Comparison of ENCODE assay signal across 12 cellular contexts in the genomic region with DNA sequence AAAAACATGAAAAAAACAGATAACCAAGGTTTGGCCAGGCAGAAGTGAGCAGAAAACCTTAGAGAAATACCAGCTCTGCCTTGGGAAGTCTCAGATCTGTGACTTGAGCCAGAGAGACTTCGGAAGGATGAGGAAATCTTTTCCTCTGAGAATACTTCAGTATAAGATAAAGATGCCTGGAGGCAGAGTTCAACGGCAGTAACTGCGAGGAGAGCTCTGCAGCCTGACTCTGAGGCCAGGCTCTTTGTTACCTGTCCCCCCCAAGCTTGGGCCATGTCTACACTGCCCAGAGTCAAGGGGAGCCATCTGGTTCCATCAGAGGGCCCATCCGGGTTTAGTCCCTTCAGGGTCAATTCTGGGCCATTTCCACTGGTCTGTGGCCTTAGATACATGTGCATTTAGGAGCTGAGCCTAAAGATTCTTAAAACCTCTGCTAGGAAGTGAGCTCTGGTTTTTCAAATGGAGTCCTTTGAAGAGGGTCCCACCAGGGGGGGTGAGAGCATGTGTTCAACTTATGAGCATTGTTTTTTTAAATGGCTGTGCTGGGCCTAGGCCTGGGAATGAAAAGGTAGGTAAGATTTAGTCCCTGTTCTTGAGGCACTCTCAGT. TPM values are rescaled to one million over a fixed set of nuclear protein-coding genes. Genes with fewer than 3 reads are reported as not detected.
A peak's percentile ranks its signal among the peaks of the same experiment; 100 is the strongest.
DNase-seq lines count a peak whose midpoint lies in the region; ATAC-seq and TF ChIP-seq lines count a peak whose summit lies in the region.
"Had no signal": no experiment of that assay in that cellular context is flagged by ENCODE, and none has a peak within 500 bp of the region (broad histone marks: within the 10 kb centered on the region; RNA-seq: fewer than 3 reads in every experiment).

No MANE protein-coding gene starts in this region.

- H4K20me1 ChIP-seq in smooth muscle cell (ENCODE audit: low read depth), result peaks cover 76% of the 10 kb centered on the region

- TF ChIP-seq POLR2A in breast epithelium (IDR thresholded peaks at IDR 0.05), result no peak
- TF ChIP-seq POLR2A in spleen (IDR thresholded peaks at IDR 0.05), result no peak

- no peak overlapping the region for H3K27ac Mint-ChIP-seq in activated T-helper 1 cell treated with anti-CD3 and anti-CD28 coated beads, Interleukin-12 subunit alpha, Interleukin-12 subunit beta, Interleukin-2, Interleukin-4 antibody, amounts not matched to agents 30 ng/mL and 10 ng/mL and 1 ng/mL, durations not matched to agents 14 hours and 24 hours and 36 hours
- H3K27ac Mint-ChIP-seq: T-cell had no signal

- no peaks in the 10 kb centered on the region for H3K4me1 Mint-ChIP-seq in activated T-helper 1 cell treated with anti-CD3 and anti-CD28 coated beads, Interleukin-12 subunit alpha, Interleukin-12 subunit beta, Interleukin-2, Interleukin-4 antibody, amounts not matched to agents 30 ng/mL and 10 ng/mL and 1 ng/mL, durations not matched to agents 14 hours and 24 hours and 36 hours (ENCODE audit: low read depth)
- H3K4me1 Mint-ChIP-seq: T-cell had no signal

- DNase-seq in HFF-Myc (ENCODE audit: extremely low read depth, low read depth), result no peak
- DNase-seq in breast epithelium (ENCODE audit: low spot score in 2 of 2), result no peak
- no peak for DNase-seq in smooth muscle cell (lab: John Stamatoyannopoulos, UW; ENCODE audit: unreplicated experiment)
- DNase-seq in activated T-helper 1 cell treated with anti-CD3 and anti-CD28 coated beads, Interleukin-12 subunit alpha, Interleukin-12 subunit beta, Interleukin-2, Interleukin-4 antibody, amounts not matched to agents 30 ng/mL and 10 ng/mL and 1 ng/mL, durations not matched to agents 14 hours and 24 hours and 36 hours (ENCODE audit: low spot score), result no peak
- DNase-seq in spleen, result no peak
- no peak for DNase-seq in GDM1 (lab: John Stamatoyannopoulos, UW)
- DNase-seq: GOT3, NCI-H2081 treated with DMSO at 0.1 percent for 48 hours, T-cell had no signal

- H3K27me3 Mint-ChIP-seq in activated T-helper 1 cell treated with anti-CD3 and anti-CD28 coated beads, Interleukin-12 subunit alpha, Interleukin-12 subunit beta, Interleukin-2, Interleukin-4 antibody, amounts not matched to agents 30 ng/mL and 10 ng/mL and 1 ng/mL, durations not matched to agents 14 hours and 24 hours and 36 hours (ENCODE audit: insufficient read depth), result peaks cover 6% of the 10 kb centered on the region

- H3K36me3 ChIP-seq in breast epithelium, result no peaks in the 10 kb centered on the region
- H3K36me3 ChIP-seq in iPS-18a (ENCODE audit: control insufficient read depth, low read depth, low read length), result no peaks in the 10 kb centered on the region
- H3K36me3 ChIP-seq in smooth muscle cell (ENCODE audit: low read depth), result no peaks in the 10 kb centered on the region
- H3K36me3 ChIP-seq in spleen, result no peaks in the 10 kb centered on the region

- peaks cover 0 to 8% of the 10 kb centered on the region in 2 donors for H3K4me1 ChIP-seq in breast epithelium
- peaks cover 22% of the 10 kb centered on the region for H3K4me1 ChIP-seq in iPS-18a (ENCODE audit: control insufficient read depth, low read depth, low read length)
- peaks cover 73% of the 10 kb centered on the region for H3K4me1 ChIP-seq in smooth muscle cell (ENCODE audit: low read depth)
- peaks cover 0 to 56% (median 12%) of the 10 kb centered on the region in 6 donors for H3K4me1 ChIP-seq in spleen

- 8% methylated on average over 4 of the region's 4 CpGs for WGBS in smooth muscle cell (ENCODE audit: low lambda C conversion rate)
- WGBS in spleen, 5 donors, result 80 to 92% (median 81%) methylated on average over 4 of the region's 4 CpGs

- TF ChIP-seq CTCF in HFF-Myc (IDR thresholded peaks at IDR 0.05; ENCODE audit: low read depth, low read length, missing control alignments) (peak; percentile 20), breast epithelium (IDR thresholded peaks at IDR 0.05) (no peak), smooth muscle cell (IDR thresholded peaks at IDR 0.05; ENCODE audit: borderline replicate concordance, insufficient read depth, poor library complexity, severe bottlenecking) (no peak), spleen (IDR thresholded peaks at IDR 0.05 in 8 of 11, conservative IDR thresholded peaks at IDR 0.05 in 3 of 11) (no peak)

- no peak for ATAC-seq in HG03460 (IDR thresholded peaks at IDR 0.05; ENCODE audit: unreplicated experiment)
- ATAC-seq: T-cell had no signal

- no peak overlapping the region for H3K4me3 Mint-ChIP-seq in activated T-helper 1 cell treated with anti-CD3 and anti-CD28 coated beads, Interleukin-12 subunit alpha, Interleukin-12 subunit beta, Interleukin-2, Interleukin-4 antibody, amounts not matched to agents 30 ng/mL and 10 ng/mL and 1 ng/mL, durations not matched to agents 14 hours and 24 hours and 36 hours
- H3K4me3 Mint-ChIP-seq: T-cell had no signal

- no peak overlapping the region for H2AFZ ChIP-seq in smooth muscle cell (ENCODE audit: low read depth)

- intact Hi-C loops in breast epithelium (cut with DNase I; ENCODE audit: low total_unique reads) (no loop called here), spleen (cut with DNase I; ENCODE audit: low total_unique reads) (no loop called here)
- intact Hi-C loops in activated T-helper 1 cell treated with anti-CD3 and anti-CD28 coated beads, Interleukin-12 subunit alpha, Interleukin-12 subunit beta, Interleukin-2, Interleukin-4 antibody, amounts not matched to agents 30 ng/mL and 10 ng/mL and 1 ng/mL, durations not matched to agents 14 hours and 24 hours and 36 hours (cut with micrococcal nuclease), result no loop called here

- peak overlapping the region; percentile 19 for H3K9ac ChIP-seq in iPS-18a (ENCODE audit: low read length)
- H3K9ac ChIP-seq in smooth muscle cell (ENCODE audit: low read depth), result peak overlapping the region; percentile 56

- no peaks in the 10 kb centered on the region for H3K9me3 ChIP-seq in breast epithelium
- no peaks in the 10 kb centered on the region for H3K9me3 ChIP-seq in iPS-18a (ENCODE audit: control insufficient read depth, low read depth, low read length)
- H3K9me3 ChIP-seq in smooth muscle cell (replicated peaks; ENCODE audit: low read depth), result no peaks in the 10 kb centered on the region
- H3K9me3 ChIP-seq in spleen, result no peaks in the 10 kb centered on the region

- H3F3A ChIP-seq in smooth muscle cell (ENCODE audit: low read depth), result peaks cover 41% of the 10 kb centered on the region

- H3K4me2 ChIP-seq in smooth muscle cell, result peak overlapping the region; percentile 82

- peak overlapping the region; percentile 66 to 90 for H3K27ac ChIP-seq in breast epithelium
- H3K27ac ChIP-seq in iPS-18a (ENCODE audit: low read length), result no peak overlapping the region
- peak overlapping the region; percentile 96 for H3K27ac ChIP-seq in smooth muscle cell (ENCODE audit: low read depth)
- H3K27ac ChIP-seq in spleen, result peak overlapping the region in 4 of 8 donors; percentile 45 to 63 (median 50)
- H3K27ac ChIP-seq: HL-60 had no signal

- H3K27me3 ChIP-seq in breast epithelium (no peaks in the 10 kb centered on the region), iPS-18a (ENCODE audit: control insufficient read depth, insufficient read depth, low read length) (no peaks in the 10 kb centered on the region), smooth muscle cell (ENCODE audit: low read depth) (no peaks in the 10 kb centered on the region), spleen (replicated peaks in 1 of 7) (peaks cover 0 to 7% (median 0%) of the 10 kb centered on the region in 7 donors)

- H3K79me2 ChIP-seq in smooth muscle cell (ENCODE audit: low read depth), result peaks cover 87% of the 10 kb centered on the region

- no peaks in the 10 kb centered on the region for H3K36me3 Mint-ChIP-seq in activated T-helper 1 cell treated with anti-CD3 and anti-CD28 coated beads, Interleukin-12 subunit alpha, Interleukin-12 subunit beta, Interleukin-2, Interleukin-4 antibody, amounts not matched to agents 30 ng/mL and 10 ng/mL and 1 ng/mL, durations not matched to agents 14 hours and 24 hours and 36 hours (ENCODE audit: low read depth)
- H3K36me3 Mint-ChIP-seq: T-cell had no signal

- H3K9me3 Mint-ChIP-seq in activated T-helper 1 cell treated with anti-CD3 and anti-CD28 coated beads, Interleukin-12 subunit alpha, Interleukin-12 subunit beta, Interleukin-2, Interleukin-4 antibody, amounts not matched to agents 30 ng/mL and 10 ng/mL and 1 ng/mL, durations not matched to agents 14 hours and 24 hours and 36 hours, result no peaks in the 10 kb centered on the region
- H3K9me3 Mint-ChIP-seq: T-cell had no signal

- H3K4me3 ChIP-seq in HFF-Myc (replicated peaks; ENCODE audit: low read depth, low read length), result peak overlapping the region; percentile 13; the same call in 1 of the 2 replicates
- peak overlapping the region in 1 of 3 donors; percentile 33 for H3K4me3 ChIP-seq in breast epithelium
- H3K4me3 ChIP-seq in iPS-18a (ENCODE audit: low read length), result no peak overlapping the region
- no peak overlapping the region for H3K4me3 ChIP-seq in smooth muscle cell
- no peak overlapping the region for H3K4me3 ChIP-seq in spleen

RNA-seq across cellular contexts. Expression of a gene that starts 8.7 kb away (rescaled TPM):
- total RNA-seq in breast epithelium, result 10 to 100 TPM; 26.1 to 55.5 (median 34.1) TPM
- total RNA-seq in smooth muscle cell, result 58.4 and 66.6 TPM in 2 replicates
- 40.9 and 41.2 TPM in 2 replicates for polyA plus RNA-seq in smooth muscle cell
- total RNA-seq in activated T-helper 1 cell treated with anti-CD3 and anti-CD28 coated beads, Interleukin-12 subunit alpha, Interleukin-12 subunit beta, Interleukin-2, Interleukin-4 antibody, amounts not matched to agents 30 ng/mL and 10 ng/mL and 1 ng/mL, durations not matched to agents 14 hours and 24 hours and 36 hours, result not detected in 2 replicates
- total RNA-seq in spleen, result 10 to 100 TPM; 14.0 to 50.9 (median 24.5) TPM
- polyA plus RNA-seq in spleen, result 1 to 10 TPM; 1.4 to 3.9 (median 1.7) TPM

Comparison
In these comparisons a context has a peak if more than half of its experiments do, and no peak if none do; other contexts are left out.
1. RNA of a gene that starts 8.7 kb away (total RNA-seq): 58.4 to 66.6 TPM in smooth muscle cell, 26.1 to 55.5 TPM in breast epithelium and 14.0 to 50.9 TPM in spleen; not detected in activated T-helper 1 cell treated with anti-CD3 and anti-CD28 coated beads, Interleukin-12 subunit alpha, Interleukin-12 subunit beta, Interleukin-2, Interleukin-4 antibody, amounts not matched to agents 30 ng/mL and 10 ng/mL and 1 ng/mL, durations not matched to agents 14 hours and 24 hours and 36 hours; every median in the first group is over 10 times any median in the second.